Comparison of ENCODE assay signal across 25 cellular contexts in genomic region chr7:5519515-5519928, GRCh38. TPM values are rescaled to one million over a fixed set of nuclear protein-coding genes. Genes with fewer than 3 reads are reported as not detected.
DNase-seq lines count a peak whose midpoint lies in the region; ATAC-seq and TF ChIP-seq lines count a peak whose summit lies in the region.
"Had no signal": no experiment of that assay in that cellular context is flagged by ENCODE, and none has a peak within 500 bp of the region (broad histone marks: within the 10 kb centered on the region; RNA-seq: fewer than 3 reads in every experiment).

No MANE protein-coding gene starts in this region.

- no peak overlapping the region for H3K9ac ChIP-seq in neuronal stem cell (ENCODE audit: low read depth, low read length, poor library complexity)

- no peak overlapping the region for H3K27ac ChIP-seq in GM23338 (ENCODE audit: low read depth)
- H3K27ac ChIP-seq in neuronal stem cell (replicated peaks; ENCODE audit: low read length): no peak overlapping the region
- H3K27ac ChIP-seq: ascending aorta, thyroid gland had no signal

- CTCF ChIA-PET in activated CD8-positive, alpha-beta T cell treated with anti-CD3 and anti-CD28 coated beads, Interleukin-2, amount 10 ng/mL, durations not matched to agents 7 days and 5 days (lab: Charles Lee): interaction anchor here (0.6 to 0.7 kb wide), 2 partner anchors 40 to 41 kb away, joined by 3 to 4 read pairs; no protein-coding TSS in a partner anchor
- CTCF ChIA-PET in activated CD8-positive, alpha-beta T cell treated with anti-CD3 and anti-CD28 coated beads for 36 hours (lab: Charles Lee): no interaction called here

- no peaks in the 10 kb centered on the region for H3K79me1 ChIP-seq in neuronal stem cell (ENCODE audit: low read depth, low read length)

- H3K4me3 ChIP-seq in GM23338 (no peak overlapping the region), neuronal stem cell (ENCODE audit: low read length in 2 of 2) (no peak overlapping the region)
- H3K4me3 ChIP-seq: ascending aorta, thyroid gland had no signal

- ATAC-seq in activated CD8-positive, alpha-beta T cell treated with anti-CD3 and anti-CD28 coated beads, Interleukin-2, amount 10 ng/mL, durations not matched to agents 7 days and 5 days: peak; percentile 3
- ATAC-seq in activated CD8-positive, alpha-beta T cell treated with anti-CD3 and anti-CD28 coated beads for 36 hours: no peak
- ATAC-seq in GM23338 (peak; percentile 0; the same call in 2 of the 3 replicates), SK-N-SH treated with all-trans-retinoic acid at 6 μM for 48 hours (peak; percentile 5)
- ATAC-seq: left colon, sciatic nerve had no signal

- peaks cover 2% of the 10 kb centered on the region for H3K27me3 Mint-ChIP-seq in activated CD8-positive, alpha-beta T cell treated with anti-CD3 and anti-CD28 coated beads, Interleukin-2, amount 10 ng/mL, durations not matched to agents 7 days and 5 days (ENCODE audit: low read depth)
- no peaks in the 10 kb centered on the region for H3K27me3 Mint-ChIP-seq in activated CD8-positive, alpha-beta T cell treated with anti-CD3 and anti-CD28 coated beads for 36 hours
- peaks cover 63% of the 10 kb centered on the region for H3K27me3 Mint-ChIP-seq in GM23338 (ENCODE audit: insufficient read depth, low read depth, poor library complexity)
- H3K27me3 Mint-ChIP-seq: activated CD4-positive, alpha-beta memory T cell treated with anti-CD3 and anti-CD28 coated beads, Interleukin-2, amount 10 ng/mL, durations not matched to agents 7 days and 5 days; CD4-positive, alpha-beta memory T cell; progenitor cell of endocrine pancreas had no signal

- no peak overlapping the region for H4K91ac ChIP-seq in neuronal stem cell (ENCODE audit: low read depth, low read length, poor library complexity)

- H2AFZ ChIP-seq in GM23338 (no peak overlapping the region), neuronal stem cell (ENCODE audit: low read length) (no peak overlapping the region)

- peaks cover 3% of the 10 kb centered on the region for H3K4me1 Mint-ChIP-seq in activated CD8-positive, alpha-beta T cell treated with anti-CD3 and anti-CD28 coated beads, Interleukin-2, amount 10 ng/mL, durations not matched to agents 7 days and 5 days (ENCODE audit: low read depth)
- peaks cover under 1% of the 10 kb centered on the region for H3K4me1 Mint-ChIP-seq in activated CD8-positive, alpha-beta T cell treated with anti-CD3 and anti-CD28 coated beads for 36 hours (ENCODE audit: low read depth)
- H3K4me1 Mint-ChIP-seq in GM23338: no peaks in the 10 kb centered on the region

- H4K8ac ChIP-seq in neuronal stem cell (ENCODE audit: low read depth, low read length): no peak overlapping the region

- peak overlapping the region; percentile 38 for H3K14ac ChIP-seq in neuronal stem cell (ENCODE audit: low read length)

- H3K4me1 ChIP-seq in GM23338 (ENCODE audit: insufficient read depth) (no peaks in the 10 kb centered on the region), neuronal stem cell (ENCODE audit: control insufficient read depth in 2 of 2, insufficient read depth in 1 of 2, low read depth in 1 of 2, low read length in 2 of 2) (no peaks in the 10 kb centered on the region)
- H3K4me1 ChIP-seq: ascending aorta had no signal

- no peaks in the 10 kb centered on the region for H3K9me3 Mint-ChIP-seq in activated CD8-positive, alpha-beta T cell treated with anti-CD3 and anti-CD28 coated beads, Interleukin-2, amount 10 ng/mL, durations not matched to agents 7 days and 5 days (ENCODE audit: insufficient read depth)
- no peaks in the 10 kb centered on the region for H3K9me3 Mint-ChIP-seq in activated CD8-positive, alpha-beta T cell treated with anti-CD3 and anti-CD28 coated beads for 36 hours
- peaks cover 18% of the 10 kb centered on the region for H3K9me3 Mint-ChIP-seq in GM23338
- H3K9me3 Mint-ChIP-seq: activated CD4-positive, alpha-beta memory T cell treated with anti-CD3 and anti-CD28 coated beads, Interleukin-2, amount 10 ng/mL, durations not matched to agents 7 days and 5 days; immature natural killer cell; nephron progenitor cell had no signal

- H3K79me2 ChIP-seq in GM23338 (replicated peaks; ENCODE audit: insufficient read depth): no peaks in the 10 kb centered on the region

- no peak for DNase-seq in activated CD8-positive, alpha-beta T cell treated with anti-CD3 and anti-CD28 coated beads, Interleukin-2, amount 10 ng/mL, durations not matched to agents 7 days and 5 days
- DNase-seq in activated CD8-positive, alpha-beta T cell treated with anti-CD3 and anti-CD28 coated beads for 36 hours: no peak
- DNase-seq in GM23338 (ENCODE audit: low spot score) (peak; percentile 29), neuronal stem cell (ENCODE audit: low spot score) (no peak), DMS114 treated with DMSO at 0.1 percent for 48 hours (lab: John Stamatoyannopoulos, UW; ENCODE audit: unreplicated experiment) (no peak), pons (ENCODE audit: low spot score) (no peak), medulla oblongata (ENCODE audit: extremely low spot score) (no peak)
- DNase-seq: activated CD4-positive, alpha-beta memory T cell treated with anti-CD3 and anti-CD28 coated beads, Interleukin-2, amount 10 ng/mL, durations not matched to agents 7 days and 5 days; activated effector memory CD4-positive, alpha-beta T cell treated with Interleukin-2 at 50 U/mL for 16 hours; DMS 273 treated with DMSO at 0.1 percent for 48 hours; hypothalamus; immature natural killer cell; left colon; NCI-H1048; NCI-H1694; NCI-H446; NCI-H748 treated with DMSO at 0.1 percent for 48 hours; nephron progenitor cell; stimulated activated CD4-positive, alpha-beta T cell treated with anti-CD3 and anti-CD28 coated beads, Interleukin-2, amount 100 ng/mL, for 48 hours; thyroid gland had no signal

- TF ChIP-seq CTCF in activated CD8-positive, alpha-beta T cell treated with anti-CD3 and anti-CD28 coated beads for 36 hours (IDR thresholded peaks at IDR 0.05): no peak
- TF ChIP-seq CTCF in GM23338 (conservative IDR thresholded peaks at IDR 0.05; ENCODE audit: low read depth in 2 of 2): no peak

- no peak overlapping the region for H3K4ac ChIP-seq in neuronal stem cell (ENCODE audit: low read length)

- H3K27me3 ChIP-seq in GM23338 (ENCODE audit: insufficient read depth): no peaks in the 10 kb centered on the region
- no peaks in the 10 kb centered on the region for H3K27me3 ChIP-seq in neuronal stem cell (ENCODE audit: control insufficient read depth in 3 of 3, insufficient read depth in 3 of 3, low read depth in 1 of 3, low read length in 3 of 3)
- H3K27me3 ChIP-seq: ascending aorta, thyroid gland had no signal

- H2BK15ac ChIP-seq in neuronal stem cell (ENCODE audit: low read length): no peak overlapping the region

- H3K23ac ChIP-seq in neuronal stem cell (ENCODE audit: low read depth, low read length, poor library complexity): peak overlapping the region; percentile 43

- no peak overlapping the region for H3K27ac Mint-ChIP-seq in activated CD8-positive, alpha-beta T cell treated with anti-CD3 and anti-CD28 coated beads, Interleukin-2, amount 10 ng/mL, durations not matched to agents 7 days and 5 days
- no peak overlapping the region for H3K27ac Mint-ChIP-seq in activated CD8-positive, alpha-beta T cell treated with anti-CD3 and anti-CD28 coated beads for 36 hours
- H3K27ac Mint-ChIP-seq in GM23338: no peak overlapping the region
- H3K27ac Mint-ChIP-seq: activated CD4-positive, alpha-beta memory T cell treated with anti-CD3 and anti-CD28 coated beads, Interleukin-2, amount 10 ng/mL, durations not matched to agents 7 days and 5 days; immature natural killer cell; nephron progenitor cell had no signal

- no peak overlapping the region for H3K4me3 Mint-ChIP-seq in activated CD8-positive, alpha-beta T cell treated with anti-CD3 and anti-CD28 coated beads, Interleukin-2, amount 10 ng/mL, durations not matched to agents 7 days and 5 days
- no peak overlapping the region for H3K4me3 Mint-ChIP-seq in activated CD8-positive, alpha-beta T cell treated with anti-CD3 and anti-CD28 coated beads for 36 hours
- H3K4me3 Mint-ChIP-seq in GM23338: no peak overlapping the region
- H3K4me3 Mint-ChIP-seq: activated CD4-positive, alpha-beta memory T cell treated with anti-CD3 and anti-CD28 coated beads, Interleukin-2, amount 10 ng/mL, durations not matched to agents 7 days and 5 days; immature natural killer cell; nephron progenitor cell had no signal

- H4K20me1 ChIP-seq in GM23338 (replicated peaks; ENCODE audit: insufficient read depth): no peaks in the 10 kb centered on the region; the same call in 1 of the 2 replicates

- H3K36me3 ChIP-seq in GM23338 (ENCODE audit: insufficient read depth) (peaks cover 10% of the 10 kb centered on the region; the same call in 1 of the 2 replicates), neuronal stem cell (replicated peaks in 1 of 2; ENCODE audit: control insufficient read depth in 2 of 2, insufficient read depth in 2 of 2, low read length in 2 of 2) (peaks cover 2 to 9% of the 10 kb centered on the region in 2 donors)
- H3K36me3 ChIP-seq: ascending aorta, thyroid gland had no signal

- peaks cover 13% of the 10 kb centered on the region for H3F3A ChIP-seq in GM23338 (replicated peaks; ENCODE audit: low read depth)

- peaks cover 0 to 2% of the 10 kb centered on the region in 2 donors for H3K9me3 ChIP-seq in neuronal stem cell (replicated peaks in 1 of 2; ENCODE audit: control insufficient read depth in 2 of 2, insufficient read depth in 1 of 2, low read depth in 1 of 2, low read length in 2 of 2)
- H3K9me3 ChIP-seq: ascending aorta, thyroid gland had no signal

- H3K4me2 ChIP-seq in GM23338: no peak overlapping the region
- H3K4me2 ChIP-seq in neuronal stem cell (ENCODE audit: insufficient read depth, low read length, poor library complexity, severe bottlenecking): no peak overlapping the region

- H2BK120ac ChIP-seq in neuronal stem cell (ENCODE audit: low read depth, low read length): no peak overlapping the region

- peaks cover 10% of the 10 kb centered on the region for H3K36me3 Mint-ChIP-seq in activated CD8-positive, alpha-beta T cell treated with anti-CD3 and anti-CD28 coated beads, Interleukin-2, amount 10 ng/mL, durations not matched to agents 7 days and 5 days (ENCODE audit: low read depth)
- peaks cover 4% of the 10 kb centered on the region for H3K36me3 Mint-ChIP-seq in activated CD8-positive, alpha-beta T cell treated with anti-CD3 and anti-CD28 coated beads for 36 hours (ENCODE audit: low read depth)
- peaks cover 20% of the 10 kb centered on the region for H3K36me3 Mint-ChIP-seq in GM23338 (ENCODE audit: low read depth)
- H3K36me3 Mint-ChIP-seq: CD4-positive, alpha-beta memory T cell; immature natural killer cell had no signal

- no CpG with 5 or more reads among the region's 8 CpGs for WGBS in neuronal stem cell (ENCODE audit: extremely low coverage in 2 of 2, insufficient read length in 2 of 2, insufficient replicate concordance in 1 of 2), 2 donors

- intact Hi-C loops in activated CD8-positive, alpha-beta T cell treated with anti-CD3 and anti-CD28 coated beads for 36 hours (cut with micrococcal nuclease): no loop called here

- no peak overlapping the region for H2AK5ac ChIP-seq in neuronal stem cell (ENCODE audit: low read depth, low read length)

- POLR2A ChIA-PET in activated CD8-positive, alpha-beta T cell treated with anti-CD3 and anti-CD28 coated beads, Interleukin-2, amount 10 ng/mL, durations not matched to agents 7 days and 5 days (lab: Charles Lee): interaction anchor here (0.6 kb wide), 1 partner anchor 9 kb away, joined by 4 read pairs; no protein-coding TSS in a partner anchor
- POLR2A ChIA-PET in activated CD8-positive, alpha-beta T cell treated with anti-CD3 and anti-CD28 coated beads for 36 hours (lab: Charles Lee): interaction anchor here (1.4 to 1.9 kb wide), 2 partner anchors 9 to 24 kb away, joined by 3 to 9 read pairs; no protein-coding TSS in a partner anchor

- peak overlapping the region; percentile 39 for H2BK5ac ChIP-seq in neuronal stem cell (ENCODE audit: low read length)

- H3K9me2 ChIP-seq in GM23338 (ENCODE audit: insufficient read depth): no peaks in the 10 kb centered on the region

- H2BK12ac ChIP-seq in neuronal stem cell (ENCODE audit: low read length): peak overlapping the region; percentile 10

- no peak overlapping the region for H3K18ac ChIP-seq in neuronal stem cell (ENCODE audit: low read length)

RNA-seq across cellular contexts. Expression of gene FBXL18, which starts 5.9 kb away (rescaled TPM):
- 10 to 100 TPM; 15.6 to 16.0 TPM for total RNA-seq in activated CD8-positive, alpha-beta T cell treated with anti-CD3 and anti-CD28 coated beads, Interleukin-2, amount 10 ng/mL, durations not matched to agents 7 days and 5 days
- 1 to 10 TPM; 7.5 to 7.7 TPM for total RNA-seq in activated CD8-positive, alpha-beta T cell treated with anti-CD3 and anti-CD28 coated beads for 36 hours
- total RNA-seq in GM23338 (2014; rRNA removed; shearing (Covaris generic)): 18.1 and 21.8 TPM in 2 replicates
- 10.5 and 11.6 TPM in 2 replicates for polyA plus RNA-seq in GM23338 (2016; fragmentation: Nextera tagmentation; extraction: Ambion mirVana)
- 5.1 TPM for polyA plus RNA-seq in neuronal stem cell (2013, experiment 1 of 2)
- polyA plus RNA-seq in neuronal stem cell (2013, experiment 2 of 2): 5.4 TPM

RNA-seq across cellular contexts. Expression of gene ACTB, which starts 10.9 kb away (rescaled TPM):
- over 10,000 TPM; 13,463 to 13,594 TPM for total RNA-seq in activated CD8-positive, alpha-beta T cell treated with anti-CD3 and anti-CD28 coated beads, Interleukin-2, amount 10 ng/mL, durations not matched to agents 7 days and 5 days
- 1,000 to 10,000 TPM; 9,410 to 9,639 TPM for total RNA-seq in activated CD8-positive, alpha-beta T cell treated with anti-CD3 and anti-CD28 coated beads for 36 hours
- total RNA-seq in GM23338 (2014; rRNA removed; shearing (Covaris generic)): 6,061 and 6,196 TPM in 2 replicates
- polyA plus RNA-seq in GM23338 (2016; fragmentation: Nextera tagmentation; extraction: Ambion mirVana): 11,484 and 12,398 TPM in 2 replicates
- polyA plus RNA-seq in neuronal stem cell (2013, experiment 1 of 2): 6,691 TPM
- polyA plus RNA-seq in neuronal stem cell (2013, experiment 2 of 2): 6,867 TPM
